ENCODE assay signal across 32 cellular contexts in the genomic region with DNA sequence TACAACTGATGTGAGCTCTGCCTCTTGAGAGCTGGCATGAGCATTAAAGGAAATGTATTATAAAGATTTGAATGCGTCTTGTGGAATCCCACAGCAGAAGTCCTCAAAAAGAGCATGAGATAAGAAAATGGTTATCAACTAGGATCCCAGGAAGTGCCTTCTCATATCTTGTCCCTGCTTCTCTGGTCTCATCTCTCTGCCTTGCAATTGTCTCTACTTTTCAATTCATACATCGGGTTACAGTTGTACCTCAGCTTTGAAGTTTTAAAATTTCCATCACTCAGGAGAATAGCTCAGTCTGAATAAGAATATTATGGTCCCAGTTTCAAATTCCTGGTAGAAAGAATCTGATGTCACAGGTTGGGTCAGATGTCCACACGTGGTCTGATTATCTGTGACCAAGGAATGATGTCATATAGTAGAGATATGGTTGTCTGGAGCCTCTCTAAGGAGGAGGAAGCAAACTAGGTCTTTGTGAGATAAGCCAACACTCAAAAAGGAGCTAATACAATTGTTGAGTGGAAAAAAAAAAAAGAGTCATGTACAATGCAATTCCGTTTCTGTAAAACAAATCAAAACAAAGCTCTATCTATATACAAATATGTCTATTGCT.
"Had no signal": no experiment of that assay in that cellular context is flagged by ENCODE, and none has a peak within 500 bp of the region (broad histone marks: within the 10 kb centered on the region; RNA-seq: fewer than 3 reads in every experiment).

No MANE protein-coding gene starts in this region.

- H3K36me3 Mint-ChIP-seq: activated naive CD8-positive, alpha-beta T cell had no signal

- H3K4me1 Mint-ChIP-seq: activated CD4-positive, alpha-beta T cell treated with anti-CD3 and anti-CD28 coated beads, Interleukin-2, amount 10 ng/mL, durations not matched to agents 7 days and 5 days; activated T-helper 17 cell treated with anti-CD3 and anti-CD28 coated beads, Interleukin-2, amount 50 U/mL, for 72 hours; central memory CD8-positive, alpha-beta T cell; endodermal cell; T-helper 17 cell had no signal

- H3K27ac Mint-ChIP-seq: activated CD4-positive, alpha-beta T cell treated with anti-CD3 and anti-CD28 coated beads, Interleukin-2, amount 10 ng/mL, durations not matched to agents 7 days and 5 days; activated CD8-positive, alpha-beta T cell treated with anti-CD3 and anti-CD28 coated beads for 36 hours; activated naive CD8-positive, alpha-beta T cell; activated T-helper 17 cell treated with anti-CD3 and anti-CD28 coated beads, Interleukin-2, amount 50 U/mL, for 72 hours; dendritic cell treated with granulocyte-macrophage colony-stimulating factor and Interleukin-4, amounts not matched to agents 40 ng/mL and 50 ng/mL, for 4 days; endodermal cell; T-helper 17 cell; T-helper 2 cell treated with Interferon-gamma antibody and Interleukin-4, amounts not matched to agents 5 μg/mL and 100 μg/mL, for 36 hours had no signal

- H3K27me3 ChIP-seq: brain microvascular endothelial cell had no signal

- H3K36me3 ChIP-seq: brain microvascular endothelial cell had no signal

- FAIRE-seq: astrocyte, bronchial epithelial cell, frontal cortex had no signal

- ATAC-seq: activated CD8-positive, alpha-beta T cell treated with anti-CD3 and anti-CD28 coated beads for 36 hours; activated T-cell treated with anti-CD3 and anti-CD28 coated beads, Interleukin-2, amount 50 U/mL, for 4 hours; activated T-helper 17 cell treated with anti-CD3 and anti-CD28 coated beads, Interleukin-2, amount 50 U/mL, for 72 hours; esophagus mucosa; T-helper 17 cell had no signal

- DNase-seq: activated CD4-positive, alpha-beta T cell treated with anti-CD3 and anti-CD28 coated beads for 1 hour; activated CD4-positive, alpha-beta T cell treated with anti-CD3 and anti-CD28 coated beads for 4 hours; activated CD4-positive, alpha-beta T cell treated with anti-CD3 and anti-CD28 coated beads, Interleukin-2, amount 10 ng/mL, durations not matched to agents 7 days and 5 days; activated CD4-positive, alpha-beta T cell treated with anti-CD3 and anti-CD28 coated beads, Interleukin-2, amount 50 U/mL, for 4 hours; activated CD8-positive, alpha-beta memory T cell treated with anti-CD3 and anti-CD28 coated beads for 24 hours; activated CD8-positive, alpha-beta T cell treated with anti-CD3 and anti-CD28 coated beads for 36 hours; activated effector memory CD4-positive, alpha-beta T cell treated with Interleukin-2 at 50 U/mL for 16 hours; activated gamma-delta T cell treated with Interleukin-2 at 50 U/mL for 16 hours; activated naive CD4-positive, alpha-beta T cell treated with anti-CD3 and anti-CD28 coated beads, Interleukin-2, amount 50 U/mL, for 16 hours; activated naive CD4-positive, alpha-beta T cell treated with Interleukin-2 at 50 U/mL for 16 hours; activated T-cell treated with anti-CD3 and anti-CD28 coated beads, Interleukin-2, amount 50 U/mL, for 4 hours; amniotic stem cell; anterior cingulate cortex; brain microvascular endothelial cell; dorsolateral prefrontal cortex; effector memory CD4-positive, alpha-beta T cell; endodermal cell; foreskin fibroblast; head of caudate nucleus; T-helper 1 cell; T-helper 17 cell; T1000 had no signal

- H3K27ac ChIP-seq: brain microvascular endothelial cell, coronary artery, dorsolateral prefrontal cortex had no signal

- H3K4me3 ChIP-seq: coronary artery, dorsolateral prefrontal cortex had no signal

- H3K9me3 Mint-ChIP-seq: activated CD4-positive, alpha-beta T cell treated with anti-CD3 and anti-CD28 coated beads, Interleukin-2, amount 10 ng/mL, durations not matched to agents 7 days and 5 days; activated CD8-positive, alpha-beta T cell treated with anti-CD3 and anti-CD28 coated beads for 36 hours; activated T-cell treated with anti-CD3 and anti-CD28 coated beads, Interleukin-2, amount 50 U/mL, for 4 hours; activated T-helper 17 cell treated with anti-CD3 and anti-CD28 coated beads, Interleukin-2, amount 50 U/mL, for 72 hours; central memory CD8-positive, alpha-beta T cell; dendritic cell treated with granulocyte-macrophage colony-stimulating factor and Interleukin-4, amounts not matched to agents 40 ng/mL and 50 ng/mL, for 4 days; T-helper 2 cell treated with Interferon-gamma antibody and Interleukin-4, amounts not matched to agents 5 μg/mL and 100 μg/mL, for 36 hours had no signal

- H3K27me3 Mint-ChIP-seq: activated CD4-positive, alpha-beta T cell treated with anti-CD3 and anti-CD28 coated beads, Interleukin-2, amount 10 ng/mL, durations not matched to agents 7 days and 5 days; activated T-helper 17 cell treated with anti-CD3 and anti-CD28 coated beads, Interleukin-2, amount 50 U/mL, for 72 hours had no signal

- H3K4me3 Mint-ChIP-seq: activated CD4-positive, alpha-beta T cell treated with anti-CD3 and anti-CD28 coated beads, Interleukin-2, amount 10 ng/mL, durations not matched to agents 7 days and 5 days; activated CD8-positive, alpha-beta T cell treated with anti-CD3 and anti-CD28 coated beads for 36 hours; activated naive CD8-positive, alpha-beta T cell; activated T-cell treated with anti-CD3 and anti-CD28 coated beads, Interleukin-2, amount 50 U/mL, for 4 hours; activated T-helper 17 cell treated with anti-CD3 and anti-CD28 coated beads, Interleukin-2, amount 50 U/mL, for 72 hours; central memory CD8-positive, alpha-beta T cell; dendritic cell treated with granulocyte-macrophage colony-stimulating factor and Interleukin-4, amounts not matched to agents 40 ng/mL and 50 ng/mL, for 4 days; endodermal cell; T-helper 17 cell; T-helper 2 cell treated with Interferon-gamma antibody and Interleukin-4, amounts not matched to agents 5 μg/mL and 100 μg/mL, for 36 hours had no signal
